In genomic region chr18:49612515-49613033, GRCh38 we compare ENCODE assay signal across 13 cellular contexts.
DNase-seq lines count a peak whose midpoint lies in the region; ATAC-seq lines count a peak whose summit lies in the region.
"Had no signal": no experiment of that assay in that cellular context is flagged by ENCODE, and none has a peak within 500 bp of the region (broad histone marks: within the 10 kb centered on the region; RNA-seq: fewer than 3 reads in every experiment).

No MANE protein-coding gene starts in this region.

- no peak for DNase-seq in T-helper 2 cell treated with Interferon-gamma antibody and Interleukin-4, amounts not matched to agents 5 μg/mL and 100 μg/mL, for 36 hours (ENCODE audit: low spot score)
- DNase-seq in NCI-H226 (no peak), substantia nigra (lab: John Stamatoyannopoulos, UW) (no peak), epidermal melanocyte (ENCODE audit: insufficient read length, low spot score) (no peak)
- DNase-seq: activated T-cell treated with anti-CD3 and anti-CD28 coated beads for 4 hours, HFFc6, NCI-H2029, T-helper 1 cell had no signal

- no peak overlapping the region for H3K27ac Mint-ChIP-seq in T-helper 2 cell treated with Interferon-gamma antibody and Interleukin-4, amounts not matched to agents 5 μg/mL and 100 μg/mL, for 36 hours
- H3K27ac Mint-ChIP-seq: HFFc6 had no signal

- H3K4me3 Mint-ChIP-seq in T-helper 2 cell treated with Interferon-gamma antibody and Interleukin-4, amounts not matched to agents 5 μg/mL and 100 μg/mL, for 36 hours = no peak overlapping the region
- H3K4me3 Mint-ChIP-seq: HFFc6 had no signal

- H3K9me3 ChIP-seq in iPS-18a (ENCODE audit: control insufficient read depth, low read depth, low read length) = no peaks in the 10 kb centered on the region
- H3K9me3 ChIP-seq: pancreas had no signal

- H3K9ac ChIP-seq in iPS-18a (ENCODE audit: low read length) = no peak overlapping the region

- H3K27me3 ChIP-seq in iPS-18a (ENCODE audit: control insufficient read depth, insufficient read depth, low read length) = no peaks in the 10 kb centered on the region
- H3K27me3 ChIP-seq: pancreas had no signal

- no peaks in the 10 kb centered on the region for H3K9me3 Mint-ChIP-seq in T-helper 2 cell treated with Interferon-gamma antibody and Interleukin-4, amounts not matched to agents 5 μg/mL and 100 μg/mL, for 36 hours
- H3K9me3 Mint-ChIP-seq: HFFc6 had no signal

- peak; percentile 96 for ATAC-seq in GM18861 (IDR thresholded peaks at IDR 0.05; ENCODE audit: unreplicated experiment)
- ATAC-seq in GM21717 (IDR thresholded peaks at IDR 0.05; ENCODE audit: unreplicated experiment) = peak; percentile 81
- ATAC-seq in HG03439 (IDR thresholded peaks at IDR 0.05; ENCODE audit: unreplicated experiment) = peak; percentile 86

- no peaks in the 10 kb centered on the region for H3K36me3 Mint-ChIP-seq in T-helper 2 cell treated with Interferon-gamma antibody and Interleukin-4, amounts not matched to agents 5 μg/mL and 100 μg/mL, for 36 hours (ENCODE audit: low read depth)

- H3K36me3 ChIP-seq in iPS-18a (ENCODE audit: control insufficient read depth, low read depth, low read length) = no peaks in the 10 kb centered on the region
- H3K36me3 ChIP-seq: pancreas had no signal

- H3K4me1 ChIP-seq in iPS-18a (ENCODE audit: control insufficient read depth, low read depth, low read length) = peaks cover 29% of the 10 kb centered on the region
- H3K4me1 ChIP-seq: pancreas had no signal

- H3K4me3 ChIP-seq in iPS-18a (ENCODE audit: low read length) = peak overlapping the region; percentile 16
- H3K4me3 ChIP-seq: pancreas had no signal

- H3K27me3 Mint-ChIP-seq in T-helper 2 cell treated with Interferon-gamma antibody and Interleukin-4, amounts not matched to agents 5 μg/mL and 100 μg/mL, for 36 hours (ENCODE audit: low read depth) = peaks cover 4% of the 10 kb centered on the region

- no peak overlapping the region for H3K27ac ChIP-seq in iPS-18a (ENCODE audit: low read length)
- no peak overlapping the region for H3K27ac ChIP-seq in substantia nigra (ENCODE audit: low read depth, low read length, poor library complexity, severe bottlenecking)

- no peaks in the 10 kb centered on the region for H3K4me1 Mint-ChIP-seq in T-helper 2 cell treated with Interferon-gamma antibody and Interleukin-4, amounts not matched to agents 5 μg/mL and 100 μg/mL, for 36 hours (ENCODE audit: low read depth)
